ENCODE assay signal across 17 cellular contexts in the genomic region with DNA sequence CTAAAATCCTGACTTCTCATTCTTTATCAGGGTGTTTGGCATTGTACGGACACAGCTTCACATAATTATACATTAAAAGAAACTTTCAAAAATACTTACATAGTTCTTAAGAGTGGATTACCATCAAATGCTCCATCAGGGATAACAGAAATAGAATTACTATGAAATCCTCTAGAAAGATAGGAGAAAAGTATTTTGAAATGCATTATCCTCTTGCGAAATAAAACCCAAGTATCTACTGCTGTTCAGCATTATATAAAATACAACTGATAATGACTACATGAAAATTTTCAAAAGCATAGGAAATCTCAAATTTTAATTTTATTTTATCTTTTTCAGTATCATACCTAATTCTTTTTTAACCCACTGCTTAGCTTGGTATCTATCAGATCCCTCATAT.
"Had no signal": no experiment of that assay in that cellular context is flagged by ENCODE, and none has a peak within 500 bp of the region (broad histone marks: within the 10 kb centered on the region; RNA-seq: fewer than 3 reads in every experiment).

No MANE protein-coding gene starts in this region.

- H3K4me3 ChIP-seq: heart left ventricle, psoas muscle, stomach, thoracic aorta, transverse colon had no signal

- H3K27ac Mint-ChIP-seq: natural killer cell had no signal

- H3K27me3 ChIP-seq: heart left ventricle, stomach, transverse colon had no signal

- H3K9me3 Mint-ChIP-seq: natural killer cell had no signal

- H3K4me1 ChIP-seq: psoas muscle, transverse colon had no signal

- ATAC-seq: esophagus mucosa, heart left ventricle, natural killer cell, psoas muscle had no signal

- H3K9me3 ChIP-seq: heart left ventricle, psoas muscle, stomach, thoracic aorta, transverse colon had no signal

- H3K4me3 Mint-ChIP-seq: natural killer cell had no signal

- H3K36me3 Mint-ChIP-seq: natural killer cell had no signal

- H3K27ac ChIP-seq: heart left ventricle, psoas muscle, stomach, thoracic aorta, transverse colon had no signal

- DNase-seq: effector memory CD4-positive, alpha-beta T cell; heart left ventricle; hippocampal formation; kidney glomerular epithelial cell; mammary epithelial cell; natural killer cell; occipital lobe; psoas muscle; retina; small intestine; stimulated activated CD4-positive, alpha-beta T cell treated with anti-CD3 and anti-CD28 coated beads, Interleukin-12 subunit alpha, Interleukin-12 subunit beta, amount 100 ng/mL, for 4 hours; stimulated activated naive CD4-positive, alpha-beta T cell; stomach; substantia nigra; transverse colon had no signal

- H3K4me1 Mint-ChIP-seq: natural killer cell had no signal
